In genomic region chr10:60963441-60964256, GRCh38 we compare ENCODE assay signal across 1 cellular context.
TF ChIP-seq lines count a peak whose summit lies in the region.

No MANE protein-coding gene starts in this region.

TF ChIP-seq in HCT116, 20 proteins besides CTCF, POLR2A, EP300 and RAD21 (continued from another document):
- TF ChIP-seq REST (IDR thresholded peaks at IDR 0.05; ENCODE audit: low read depth) = no peak
- TF ChIP-seq FOSL1 (IDR thresholded peaks at IDR 0.05; ENCODE audit: low read depth) = no peak
- TF ChIP-seq EZH2 (IDR thresholded peaks at IDR 0.05) = no peak
- TF ChIP-seq EGR1 (IDR thresholded peaks at IDR 0.05; ENCODE audit: low read depth) = no peak
- TF ChIP-seq YY1 (IDR thresholded peaks at IDR 0.05; ENCODE audit: extremely low read depth, insufficient replicate concordance, low read depth, low read length) = no peak
